15 cellular contexts compared by ENCODE assay signal in the genomic region with DNA sequence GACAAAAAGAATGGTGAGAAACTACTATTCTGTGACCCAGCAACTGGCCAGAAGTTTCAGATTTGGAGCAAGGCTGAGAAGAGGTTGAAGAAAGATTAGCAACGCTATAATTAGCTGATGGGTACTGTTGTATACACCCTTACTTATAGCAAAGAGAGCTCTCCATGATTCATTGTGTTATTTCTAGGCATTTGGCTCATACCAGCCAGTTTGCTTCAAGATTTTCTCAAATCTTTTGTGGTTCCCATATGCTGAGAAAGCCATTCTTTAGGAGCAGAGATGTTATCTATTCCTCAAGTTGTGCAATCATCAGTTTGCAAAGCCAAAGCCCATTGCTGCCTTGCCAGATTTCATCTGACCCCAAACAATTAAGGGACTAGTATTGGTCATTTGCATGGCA.
DNase-seq lines count a peak whose midpoint lies in the region; ATAC-seq and TF ChIP-seq lines count a peak whose summit lies in the region.
"Had no signal": no experiment of that assay in that cellular context is flagged by ENCODE, and none has a peak within 500 bp of the region (broad histone marks: within the 10 kb centered on the region; RNA-seq: fewer than 3 reads in every experiment).

No MANE protein-coding gene starts in this region.

- H3K9me2 ChIP-seq in PC-3 (replicated peaks; ENCODE audit: low read length) = no peaks in the 10 kb centered on the region

- POLR2A ChIA-PET in PC-3 (lab: Charles Lee; ENCODE audit: unreplicated experiment) = no interaction called here

- H4K20me1 ChIP-seq in PC-3 (ENCODE audit: low read length) = no peaks in the 10 kb centered on the region

- H3K4me3 ChIP-seq in PC-3 (ENCODE audit: low read length) (no peak overlapping the region), epithelial cell of esophagus (ENCODE audit: low read length) (no peak overlapping the region), parathyroid adenoma (ENCODE audit: low read depth, low read length) (no peak overlapping the region), esophagus squamous epithelium (no peak overlapping the region)

- H3K9ac ChIP-seq in PC-3 (ENCODE audit: low read length) = no peak overlapping the region
- no peak overlapping the region for H3K9ac ChIP-seq in parathyroid adenoma

- peak; percentile 43; the same call in 1 of the 2 replicates for ATAC-seq in PC-3
- ATAC-seq in GM21367 (IDR thresholded peaks at IDR 0.05; ENCODE audit: unreplicated experiment) = no peak
- no peak for ATAC-seq in HG02840 (IDR thresholded peaks at IDR 0.05; ENCODE audit: low FRiP score, unreplicated experiment)
- ATAC-seq: activated naive CD4-positive, alpha-beta T cell treated with anti-CD3 and anti-CD28 coated beads, Interleukin-2, amount 50 U/mL, for 72 hours; Right ventricle myocardium inferior had no signal

- intact Hi-C loops in PC-3 (cut with micrococcal nuclease) = no loop called here
- intact Hi-C loops in esophagus squamous epithelium (cut with DNase I) = no loop called here

- 70 to 74% methylated on average over 1 of the region's 1 CpG for WGBS in esophagus squamous epithelium, 2 donors

- H3K79me2 ChIP-seq in PC-3 (ENCODE audit: low read length) (no peaks in the 10 kb centered on the region), parathyroid adenoma (no peaks in the 10 kb centered on the region)

- H3K27me3 ChIP-seq in PC-3 (ENCODE audit: low read length) (no peaks in the 10 kb centered on the region), parathyroid adenoma (ENCODE audit: control insufficient read depth, insufficient read depth, low read length) (no peaks in the 10 kb centered on the region), esophagus squamous epithelium (no peaks in the 10 kb centered on the region)

- no peak for TF ChIP-seq CTCF in PC-3 (conservative IDR thresholded peaks at IDR 0.05; ENCODE audit: low read depth, low read length)
- TF ChIP-seq CTCF in epithelial cell of esophagus (IDR thresholded peaks at IDR 0.05; ENCODE audit: insufficient read depth, low read depth, low read length, missing control alignments) = no peak
- no peak for TF ChIP-seq CTCF in parathyroid adenoma (IDR thresholded peaks at IDR 0.05)
- TF ChIP-seq CTCF in esophagus squamous epithelium (IDR thresholded peaks at IDR 0.05) = no peak

- H3K9me3 ChIP-seq in PC-3 (ENCODE audit: low read length) (no peaks in the 10 kb centered on the region), parathyroid adenoma (ENCODE audit: control insufficient read depth, low read length) (no peaks in the 10 kb centered on the region), esophagus squamous epithelium (no peaks in the 10 kb centered on the region)

- H3K27ac ChIP-seq in PC-3 (ENCODE audit: low read length) (peak overlapping the region; percentile 63), parathyroid adenoma (peak overlapping the region; percentile 16), esophagus squamous epithelium (no peak overlapping the region)

- CTCF ChIA-PET in PC-3 (lab: Charles Lee) = no interaction called here

- TF ChIP-seq POLR2A in esophagus squamous epithelium (IDR thresholded peaks at IDR 0.05) = no peak

- DNase-seq in ELR (ENCODE audit: low read depth) (peak; percentile 77), PC-3 (peak; percentile 92), epithelial cell of esophagus (ENCODE audit: low read depth) (peak; percentile 29), DMS153 (lab: John Stamatoyannopoulos, UW) (no peak), esophagus squamous epithelium (lab: John Stamatoyannopoulos, UW) (no peak)
- DNase-seq: C1 segment of cervical spinal cord, cortex of kidney, kidney, NCI-H1417, NCI-H510A treated with DMSO at 0.1 percent for 48 hours had no signal

- BruUV-seq in PC-3 (replicated peaks; lab: Mats Ljungman, UMichigan) = no TSS peak

- H3K4me2 ChIP-seq in PC-3 (ENCODE audit: low read length) = peak overlapping the region; percentile 27
- peak overlapping the region; percentile 42 for H3K4me2 ChIP-seq in parathyroid adenoma (ENCODE audit: low read length)

- H2AFZ ChIP-seq in PC-3 (ENCODE audit: low read length) (no peak overlapping the region), parathyroid adenoma (no peak overlapping the region)

- H3K4me1 ChIP-seq in PC-3 (ENCODE audit: insufficient read depth, low read length) (peaks cover 38% of the 10 kb centered on the region), parathyroid adenoma (peaks cover 12% of the 10 kb centered on the region), esophagus squamous epithelium (peaks cover 0 to 20% (median 0%) of the 10 kb centered on the region in 3 donors)

- no peaks in the 10 kb centered on the region for H3F3A ChIP-seq in PC-3 (ENCODE audit: low read length, unreplicated experiment)

- no peaks in the 10 kb centered on the region for H3K36me3 ChIP-seq in PC-3 (ENCODE audit: low read depth, low read length)
- no peaks in the 10 kb centered on the region for H3K36me3 ChIP-seq in parathyroid adenoma (ENCODE audit: control insufficient read depth, insufficient read depth, low read length)
- H3K36me3 ChIP-seq in esophagus squamous epithelium = no peaks in the 10 kb centered on the region

Comparison
In these comparisons a context has a peak if more than half of its experiments do, and no peak if none do; other contexts are left out.
1. DNase-seq: peak in ELR (single experiment), PC-3 (single experiment) and epithelial cell of esophagus (single experiment); none in DMS153 (single experiment) and esophagus squamous epithelium (single experiment).
2. H3K27ac ChIP-seq: peak in PC-3 (single experiment) and parathyroid adenoma (single experiment); none in esophagus squamous epithelium (0 of 4).